In genomic region chr1:3963554-3963953, GRCh38 we compare ENCODE assay signal across 37 cellular contexts.
"Had no signal": no experiment of that assay in that cellular context is flagged by ENCODE, and none has a peak within 500 bp of the region (broad histone marks: within the 10 kb centered on the region; RNA-seq: fewer than 3 reads in every experiment).

No MANE protein-coding gene starts in this region.

- FAIRE-seq: astrocyte, TTC549 had no signal

- H3K27ac ChIP-seq: adrenal gland, body of pancreas, brain microvascular endothelial cell, breast epithelium, VCaP had no signal

- H3K27me3 ChIP-seq: adrenal gland, body of pancreas, brain microvascular endothelial cell had no signal

- H3K36me3 ChIP-seq: adrenal gland, brain microvascular endothelial cell, breast epithelium had no signal

- H3K9me3 Mint-ChIP-seq: activated B cell treated with CpG ODN at 0.5 μM for 24 hours; activated CD4-positive, alpha-beta memory T cell treated with anti-CD3 and anti-CD28 coated beads for 36 hours; activated CD4-positive, alpha-beta T cell treated with anti-CD3 and anti-CD28 coated beads, Interleukin-2, amount 10 ng/mL, durations not matched to agents 24 days and 14 days; activated CD8-positive, alpha-beta T cell treated with anti-CD3 and anti-CD28 coated beads for 36 hours; activated naive CD4-positive, alpha-beta T cell treated with anti-CD3 and anti-CD28 coated beads for 36 hours; activated naive CD8-positive, alpha-beta T cell treated with anti-CD3 and anti-CD28 coated beads for 36 hours; activated T-cell treated with anti-CD3 and anti-CD28 coated beads, Interleukin-2, amount 50 U/mL, for 4 hours; activated T-helper 1 cell treated with anti-CD3 and anti-CD28 coated beads, Interleukin-12 subunit alpha, Interleukin-12 subunit beta, Interleukin-2, Interleukin-4 antibody, amounts not matched to agents 30 ng/mL and 10 ng/mL and 1 ng/mL, durations not matched to agents 14 hours and 24 hours and 36 hours; T-helper 1 cell treated with Interleukin-12 subunit alpha and Interleukin-12 subunit beta and Interleukin-4 antibody, amounts not matched to agents 30 μg/mL and 1 μg/mL, for 36 hours; T-helper 2 cell treated with Interferon-gamma antibody and Interleukin-4, amounts not matched to agents 5 μg/mL and 100 μg/mL, for 36 hours had no signal

- H3K4me3 Mint-ChIP-seq: activated B cell treated with CpG ODN at 0.5 μM for 24 hours; activated CD4-positive, alpha-beta memory T cell treated with anti-CD3 and anti-CD28 coated beads for 36 hours; activated CD4-positive, alpha-beta T cell treated with anti-CD3 and anti-CD28 coated beads, Interleukin-2, amount 10 ng/mL, durations not matched to agents 24 days and 14 days; activated CD8-positive, alpha-beta T cell treated with anti-CD3 and anti-CD28 coated beads for 36 hours; activated naive CD4-positive, alpha-beta T cell treated with anti-CD3 and anti-CD28 coated beads for 36 hours; activated naive CD8-positive, alpha-beta T cell treated with anti-CD3 and anti-CD28 coated beads for 36 hours; activated T-cell treated with anti-CD3 and anti-CD28 coated beads, Interleukin-2, amount 50 U/mL, for 4 hours; activated T-cell treated with anti-CD3 and anti-CD28 coated beads, Interleukin-2, amount 50 U/mL, for 72 hours; activated T-helper 1 cell treated with anti-CD3 and anti-CD28 coated beads, Interleukin-12 subunit alpha, Interleukin-12 subunit beta, Interleukin-2, Interleukin-4 antibody, amounts not matched to agents 30 ng/mL and 10 ng/mL and 1 ng/mL, durations not matched to agents 14 hours and 24 hours and 36 hours; activated T-helper 17 cell treated with anti-CD3 and anti-CD28 coated beads, Interleukin-2, amount 50 U/mL, for 72 hours; T-helper 1 cell treated with Interleukin-12 subunit alpha and Interleukin-12 subunit beta and Interleukin-4 antibody, amounts not matched to agents 30 μg/mL and 1 μg/mL, for 36 hours; T-helper 2 cell treated with Interferon-gamma antibody and Interleukin-4, amounts not matched to agents 5 μg/mL and 100 μg/mL, for 36 hours had no signal

- DNase-seq: activated B cell treated with CpG ODN at 0.5 μM for 24 hours; activated CD4-positive, alpha-beta memory T cell treated with anti-CD3 and anti-CD28 coated beads for 36 hours; activated CD4-positive, alpha-beta T cell treated with anti-CD3 and anti-CD28 coated beads for 4 hours; activated CD4-positive, alpha-beta T cell treated with anti-CD3 and anti-CD28 coated beads, Interleukin-2, amount 10 ng/mL, durations not matched to agents 24 days and 14 days; activated CD4-positive, alpha-beta T cell treated with anti-CD3 and anti-CD28 coated beads, Interleukin-2, amount 50 U/mL, for 1 hour; activated CD4-positive, alpha-beta T cell treated with anti-CD3 and anti-CD28 coated beads, Interleukin-2, amount 50 U/mL, for 4 hours; activated CD4-positive, CD25-positive, alpha-beta regulatory T cell treated with anti-CD3 and anti-CD28 coated beads, Interleukin-2, amount 50 U/mL, for 72 hours; activated CD8-positive, alpha-beta memory T cell treated with anti-CD3 and anti-CD28 coated beads, Interleukin-2, amount 50 U/mL, for 4 hours; activated CD8-positive, alpha-beta T cell treated with anti-CD3 and anti-CD28 coated beads for 36 hours; activated effector memory CD4-positive, alpha-beta T cell treated with anti-CD3 and anti-CD28 coated beads, Interleukin-2, amount 50 U/mL, for 16 hours; activated gamma-delta T cell treated with Interleukin-2 at 50 U/mL for 16 hours; activated naive CD4-positive, alpha-beta T cell; activated naive CD4-positive, alpha-beta T cell treated with anti-CD3 and anti-CD28 coated beads for 36 hours; activated naive CD4-positive, alpha-beta T cell treated with anti-CD3 and anti-CD28 coated beads, Interleukin-2, amount 50 U/mL, for 16 hours; activated naive CD8-positive, alpha-beta T cell treated with anti-CD3 and anti-CD28 coated beads for 36 hours; activated T-cell treated with anti-CD3 and anti-CD28 coated beads for 4 hours; activated T-cell treated with anti-CD3 and anti-CD28 coated beads, Interleukin-2, amount 50 U/mL, for 1 hour; activated T-cell treated with anti-CD3 and anti-CD28 coated beads, Interleukin-2, amount 50 U/mL, for 4 hours; activated T-cell treated with anti-CD3 and anti-CD28 coated beads, Interleukin-2, amount 50 U/mL, for 72 hours; adrenal gland; amniotic stem cell; aorta; body of pancreas; brain microvascular endothelial cell; central memory CD4-positive, alpha-beta T cell; T-helper 1 cell; T-helper 2 cell; T-helper 9 cell had no signal

- H3K27me3 Mint-ChIP-seq: activated CD4-positive, alpha-beta T cell treated with anti-CD3 and anti-CD28 coated beads, Interleukin-2, amount 10 ng/mL, durations not matched to agents 24 days and 14 days; activated CD8-positive, alpha-beta T cell treated with anti-CD3 and anti-CD28 coated beads for 36 hours had no signal

- H3K4me3 ChIP-seq: adrenal gland, body of pancreas, breast epithelium had no signal

- H3K4me1 ChIP-seq: adrenal gland, body of pancreas, breast epithelium had no signal

- ATAC-seq: activated CD8-positive, alpha-beta T cell treated with anti-CD3 and anti-CD28 coated beads for 36 hours; activated naive CD4-positive, alpha-beta T cell treated with anti-CD3 and anti-CD28 coated beads, Interleukin-2, amount 50 U/mL, for 72 hours; activated T-cell treated with anti-CD3 and anti-CD28 coated beads, Interleukin-2, amount 50 U/mL, for 4 hours; activated T-cell treated with anti-CD3 and anti-CD28 coated beads, Interleukin-2, amount 50 U/mL, for 72 hours; activated T-helper 17 cell treated with anti-CD3 and anti-CD28 coated beads, Interleukin-2, amount 50 U/mL, for 72 hours; body of pancreas had no signal

- H3K27ac Mint-ChIP-seq: activated B cell treated with CpG ODN at 0.5 μM for 24 hours; activated CD4-positive, alpha-beta memory T cell treated with anti-CD3 and anti-CD28 coated beads for 36 hours; activated CD4-positive, alpha-beta T cell treated with anti-CD3 and anti-CD28 coated beads, Interleukin-2, amount 10 ng/mL, durations not matched to agents 24 days and 14 days; activated CD8-positive, alpha-beta T cell treated with anti-CD3 and anti-CD28 coated beads for 36 hours; activated naive CD4-positive, alpha-beta T cell treated with anti-CD3 and anti-CD28 coated beads for 36 hours; activated naive CD4-positive, alpha-beta T cell treated with anti-CD3 and anti-CD28 coated beads, Interleukin-2, amount 50 U/mL, for 72 hours; activated naive CD8-positive, alpha-beta T cell treated with anti-CD3 and anti-CD28 coated beads for 36 hours; activated T-cell treated with anti-CD3 and anti-CD28 coated beads, Interleukin-2, amount 50 U/mL, for 72 hours; activated T-helper 1 cell treated with anti-CD3 and anti-CD28 coated beads, Interleukin-12 subunit alpha, Interleukin-12 subunit beta, Interleukin-2, Interleukin-4 antibody, amounts not matched to agents 30 ng/mL and 10 ng/mL and 1 ng/mL, durations not matched to agents 14 hours and 24 hours and 36 hours; activated T-helper 17 cell treated with anti-CD3 and anti-CD28 coated beads, Interleukin-2, amount 50 U/mL, for 72 hours; T-helper 1 cell treated with Interleukin-12 subunit alpha and Interleukin-12 subunit beta and Interleukin-4 antibody, amounts not matched to agents 30 μg/mL and 1 μg/mL, for 36 hours; T-helper 2 cell treated with Interferon-gamma antibody and Interleukin-4, amounts not matched to agents 5 μg/mL and 100 μg/mL, for 36 hours had no signal

- H3K36me3 Mint-ChIP-seq: activated CD4-positive, alpha-beta memory T cell treated with anti-CD3 and anti-CD28 coated beads for 36 hours; activated naive CD4-positive, alpha-beta T cell treated with anti-CD3 and anti-CD28 coated beads, Interleukin-2, amount 50 U/mL, for 72 hours; activated naive CD8-positive, alpha-beta T cell treated with anti-CD3 and anti-CD28 coated beads for 36 hours had no signal

- H3K4me1 Mint-ChIP-seq: activated B cell treated with CpG ODN at 0.5 μM for 24 hours; activated CD4-positive, alpha-beta T cell treated with anti-CD3 and anti-CD28 coated beads, Interleukin-2, amount 10 ng/mL, durations not matched to agents 24 days and 14 days; activated naive CD8-positive, alpha-beta T cell treated with anti-CD3 and anti-CD28 coated beads for 36 hours; activated T-helper 17 cell treated with anti-CD3 and anti-CD28 coated beads, Interleukin-2, amount 50 U/mL, for 72 hours had no signal

- H3K9me3 ChIP-seq: adrenal gland, body of pancreas, breast epithelium had no signal
